ENCODE assay signal across 37 cellular contexts in genomic region chr7:79646278-79646677, GRCh38.
"Had no signal": no experiment of that assay in that cellular context is flagged by ENCODE, and none has a peak within 500 bp of the region (broad histone marks: within the 10 kb centered on the region; RNA-seq: fewer than 3 reads in every experiment).

No MANE protein-coding gene starts in this region.

- H3K36me3 Mint-ChIP-seq: activated CD4-positive, alpha-beta memory T cell treated with anti-CD3 and anti-CD28 coated beads for 36 hours; activated naive CD4-positive, alpha-beta T cell treated with anti-CD3 and anti-CD28 coated beads, Interleukin-2, amount 50 U/mL, for 72 hours; activated naive CD8-positive, alpha-beta T cell treated with anti-CD3 and anti-CD28 coated beads for 36 hours had no signal

- H3K4me1 Mint-ChIP-seq: activated B cell treated with CpG ODN at 0.5 μM for 24 hours; activated CD4-positive, alpha-beta T cell treated with anti-CD3 and anti-CD28 coated beads, Interleukin-2, amount 10 ng/mL, durations not matched to agents 24 days and 14 days; activated naive CD8-positive, alpha-beta T cell treated with anti-CD3 and anti-CD28 coated beads for 36 hours; activated T-helper 17 cell treated with anti-CD3 and anti-CD28 coated beads, Interleukin-2, amount 50 U/mL, for 72 hours had no signal

- H3K4me3 Mint-ChIP-seq: activated B cell treated with CpG ODN at 0.5 μM for 24 hours; activated CD4-positive, alpha-beta memory T cell treated with anti-CD3 and anti-CD28 coated beads for 36 hours; activated CD4-positive, alpha-beta T cell treated with anti-CD3 and anti-CD28 coated beads, Interleukin-2, amount 10 ng/mL, durations not matched to agents 24 days and 14 days; activated CD8-positive, alpha-beta T cell treated with anti-CD3 and anti-CD28 coated beads for 36 hours; activated naive CD4-positive, alpha-beta T cell treated with anti-CD3 and anti-CD28 coated beads for 36 hours; activated naive CD8-positive, alpha-beta T cell treated with anti-CD3 and anti-CD28 coated beads for 36 hours; activated T-cell treated with anti-CD3 and anti-CD28 coated beads, Interleukin-2, amount 50 U/mL, for 4 hours; activated T-cell treated with anti-CD3 and anti-CD28 coated beads, Interleukin-2, amount 50 U/mL, for 72 hours; activated T-helper 1 cell treated with anti-CD3 and anti-CD28 coated beads, Interleukin-12 subunit alpha, Interleukin-12 subunit beta, Interleukin-2, Interleukin-4 antibody, amounts not matched to agents 30 ng/mL and 10 ng/mL and 1 ng/mL, durations not matched to agents 14 hours and 24 hours and 36 hours; activated T-helper 17 cell treated with anti-CD3 and anti-CD28 coated beads, Interleukin-2, amount 50 U/mL, for 72 hours; T-helper 1 cell treated with Interleukin-12 subunit alpha and Interleukin-12 subunit beta and Interleukin-4 antibody, amounts not matched to agents 30 μg/mL and 1 μg/mL, for 36 hours; T-helper 2 cell treated with Interferon-gamma antibody and Interleukin-4, amounts not matched to agents 5 μg/mL and 100 μg/mL, for 36 hours had no signal

- H3K4me1 ChIP-seq: adrenal gland, body of pancreas, breast epithelium had no signal

- H3K4me3 ChIP-seq: adrenal gland, body of pancreas, breast epithelium had no signal

- DNase-seq: activated B cell treated with CpG ODN at 0.5 μM for 24 hours; activated CD4-positive, alpha-beta memory T cell treated with anti-CD3 and anti-CD28 coated beads for 36 hours; activated CD4-positive, alpha-beta T cell treated with anti-CD3 and anti-CD28 coated beads for 4 hours; activated CD4-positive, alpha-beta T cell treated with anti-CD3 and anti-CD28 coated beads, Interleukin-2, amount 10 ng/mL, durations not matched to agents 24 days and 14 days; activated CD4-positive, alpha-beta T cell treated with anti-CD3 and anti-CD28 coated beads, Interleukin-2, amount 50 U/mL, for 1 hour; activated CD4-positive, alpha-beta T cell treated with anti-CD3 and anti-CD28 coated beads, Interleukin-2, amount 50 U/mL, for 4 hours; activated CD4-positive, CD25-positive, alpha-beta regulatory T cell treated with anti-CD3 and anti-CD28 coated beads, Interleukin-2, amount 50 U/mL, for 72 hours; activated CD8-positive, alpha-beta memory T cell treated with anti-CD3 and anti-CD28 coated beads, Interleukin-2, amount 50 U/mL, for 4 hours; activated CD8-positive, alpha-beta T cell treated with anti-CD3 and anti-CD28 coated beads for 36 hours; activated effector memory CD4-positive, alpha-beta T cell treated with anti-CD3 and anti-CD28 coated beads, Interleukin-2, amount 50 U/mL, for 16 hours; activated gamma-delta T cell treated with Interleukin-2 at 50 U/mL for 16 hours; activated naive CD4-positive, alpha-beta T cell; activated naive CD4-positive, alpha-beta T cell treated with anti-CD3 and anti-CD28 coated beads for 36 hours; activated naive CD4-positive, alpha-beta T cell treated with anti-CD3 and anti-CD28 coated beads, Interleukin-2, amount 50 U/mL, for 16 hours; activated naive CD8-positive, alpha-beta T cell treated with anti-CD3 and anti-CD28 coated beads for 36 hours; activated T-cell treated with anti-CD3 and anti-CD28 coated beads for 4 hours; activated T-cell treated with anti-CD3 and anti-CD28 coated beads, Interleukin-2, amount 50 U/mL, for 1 hour; activated T-cell treated with anti-CD3 and anti-CD28 coated beads, Interleukin-2, amount 50 U/mL, for 4 hours; activated T-cell treated with anti-CD3 and anti-CD28 coated beads, Interleukin-2, amount 50 U/mL, for 72 hours; adrenal gland; amniotic stem cell; aorta; body of pancreas; brain microvascular endothelial cell; central memory CD4-positive, alpha-beta T cell; T-helper 1 cell; T-helper 2 cell; T-helper 9 cell had no signal

- ATAC-seq: activated CD8-positive, alpha-beta T cell treated with anti-CD3 and anti-CD28 coated beads for 36 hours; activated naive CD4-positive, alpha-beta T cell treated with anti-CD3 and anti-CD28 coated beads, Interleukin-2, amount 50 U/mL, for 72 hours; activated T-cell treated with anti-CD3 and anti-CD28 coated beads, Interleukin-2, amount 50 U/mL, for 4 hours; activated T-cell treated with anti-CD3 and anti-CD28 coated beads, Interleukin-2, amount 50 U/mL, for 72 hours; activated T-helper 17 cell treated with anti-CD3 and anti-CD28 coated beads, Interleukin-2, amount 50 U/mL, for 72 hours; body of pancreas had no signal

- H3K27me3 Mint-ChIP-seq: activated B cell treated with CpG ODN at 0.5 μM for 24 hours; activated CD4-positive, alpha-beta memory T cell treated with anti-CD3 and anti-CD28 coated beads for 36 hours; activated CD4-positive, alpha-beta T cell treated with anti-CD3 and anti-CD28 coated beads, Interleukin-2, amount 10 ng/mL, durations not matched to agents 24 days and 14 days; activated CD8-positive, alpha-beta T cell treated with anti-CD3 and anti-CD28 coated beads for 36 hours; activated naive CD8-positive, alpha-beta T cell treated with anti-CD3 and anti-CD28 coated beads for 36 hours; activated T-helper 17 cell treated with anti-CD3 and anti-CD28 coated beads, Interleukin-2, amount 50 U/mL, for 72 hours had no signal

- H3K27ac Mint-ChIP-seq: activated B cell treated with CpG ODN at 0.5 μM for 24 hours; activated CD4-positive, alpha-beta memory T cell treated with anti-CD3 and anti-CD28 coated beads for 36 hours; activated CD4-positive, alpha-beta T cell treated with anti-CD3 and anti-CD28 coated beads, Interleukin-2, amount 10 ng/mL, durations not matched to agents 24 days and 14 days; activated CD8-positive, alpha-beta T cell treated with anti-CD3 and anti-CD28 coated beads for 36 hours; activated naive CD4-positive, alpha-beta T cell treated with anti-CD3 and anti-CD28 coated beads for 36 hours; activated naive CD4-positive, alpha-beta T cell treated with anti-CD3 and anti-CD28 coated beads, Interleukin-2, amount 50 U/mL, for 72 hours; activated naive CD8-positive, alpha-beta T cell treated with anti-CD3 and anti-CD28 coated beads for 36 hours; activated T-cell treated with anti-CD3 and anti-CD28 coated beads, Interleukin-2, amount 50 U/mL, for 72 hours; activated T-helper 1 cell treated with anti-CD3 and anti-CD28 coated beads, Interleukin-12 subunit alpha, Interleukin-12 subunit beta, Interleukin-2, Interleukin-4 antibody, amounts not matched to agents 30 ng/mL and 10 ng/mL and 1 ng/mL, durations not matched to agents 14 hours and 24 hours and 36 hours; activated T-helper 17 cell treated with anti-CD3 and anti-CD28 coated beads, Interleukin-2, amount 50 U/mL, for 72 hours; T-helper 1 cell treated with Interleukin-12 subunit alpha and Interleukin-12 subunit beta and Interleukin-4 antibody, amounts not matched to agents 30 μg/mL and 1 μg/mL, for 36 hours; T-helper 2 cell treated with Interferon-gamma antibody and Interleukin-4, amounts not matched to agents 5 μg/mL and 100 μg/mL, for 36 hours had no signal

- H3K9me3 ChIP-seq: adrenal gland, body of pancreas, breast epithelium had no signal

- FAIRE-seq: astrocyte, TTC549 had no signal

- H3K27ac ChIP-seq: adrenal gland, body of pancreas, brain microvascular endothelial cell, breast epithelium, VCaP had no signal

- H3K27me3 ChIP-seq: adrenal gland, body of pancreas, brain microvascular endothelial cell, breast epithelium had no signal

- H3K9me3 Mint-ChIP-seq: activated CD4-positive, alpha-beta T cell treated with anti-CD3 and anti-CD28 coated beads, Interleukin-2, amount 10 ng/mL, durations not matched to agents 24 days and 14 days; activated CD8-positive, alpha-beta T cell treated with anti-CD3 and anti-CD28 coated beads for 36 hours; activated naive CD4-positive, alpha-beta T cell treated with anti-CD3 and anti-CD28 coated beads for 36 hours; activated naive CD8-positive, alpha-beta T cell treated with anti-CD3 and anti-CD28 coated beads for 36 hours; activated T-helper 1 cell treated with anti-CD3 and anti-CD28 coated beads, Interleukin-12 subunit alpha, Interleukin-12 subunit beta, Interleukin-2, Interleukin-4 antibody, amounts not matched to agents 30 ng/mL and 10 ng/mL and 1 ng/mL, durations not matched to agents 14 hours and 24 hours and 36 hours; T-helper 1 cell treated with Interleukin-12 subunit alpha and Interleukin-12 subunit beta and Interleukin-4 antibody, amounts not matched to agents 30 μg/mL and 1 μg/mL, for 36 hours; T-helper 2 cell treated with Interferon-gamma antibody and Interleukin-4, amounts not matched to agents 5 μg/mL and 100 μg/mL, for 36 hours had no signal

- H3K36me3 ChIP-seq: adrenal gland, brain microvascular endothelial cell, breast epithelium had no signal
